ENCODE assay signal across 18 cellular contexts in genomic region chr7:92504563-92504962, GRCh38. TPM values are rescaled to one million over a fixed set of nuclear protein-coding genes. Genes with fewer than 3 reads are reported as not detected.
A peak's percentile ranks its signal among the peaks of the same experiment; 100 is the strongest.
DNase-seq lines count a peak whose midpoint lies in the region; ATAC-seq, FAIRE-seq and TF ChIP-seq lines count a peak whose summit lies in the region.
"Had no signal": no experiment of that assay in that cellular context is flagged by ENCODE, and none has a peak within 500 bp of the region (broad histone marks: within the 10 kb centered on the region; RNA-seq: fewer than 3 reads in every experiment).

No MANE protein-coding gene starts in this region.

- H3K36me3 ChIP-seq in right atrium auricular region (peaks cover 49% of the 10 kb centered on the region), adrenal gland (replicated peaks in 1 of 2) (peaks cover 0 to 42% of the 10 kb centered on the region in 2 donors), HepG2 (replicated peaks in 1 of 2; ENCODE audit: control insufficient read depth in 1 of 2, insufficient read depth in 2 of 2, low read length in 2 of 2) (peaks cover 2 to 7% of the 10 kb centered on the region in 2 experiments; a peak in 3 of 5 replicates), testis (ENCODE audit: low read depth, missing control alignments) (no peaks in the 10 kb centered on the region), left lung (peaks cover 0 to 47% of the 10 kb centered on the region in 2 donors)

- H3K9ac ChIP-seq in HepG2 (ENCODE audit: insufficient read depth, low read depth, low read length) = no peak overlapping the region
- H3K9ac ChIP-seq: BLaER1 had no signal

- H3K27me3 Mint-ChIP-seq in nephron progenitor cell (ENCODE audit: low read depth, poor library complexity) = no peaks in the 10 kb centered on the region
- H3K27me3 Mint-ChIP-seq: CD8-positive, alpha-beta memory T cell had no signal

- TF ChIP-seq CTCF in right atrium auricular region (IDR thresholded peaks at IDR 0.05) = no peak
- no peak for TF ChIP-seq CTCF in adrenal gland (IDR thresholded peaks at IDR 0.05)
- TF ChIP-seq CTCF in HepG2 (CRISPR knock-in tag; IDR thresholded peaks at IDR 0.05) = no peak
- TF ChIP-seq CTCF in testis (IDR thresholded peaks at IDR 0.05) = no peak
- TF ChIP-seq CTCF in nephron progenitor cell (IDR thresholded peaks at IDR 0.05) = no peak
- TF ChIP-seq CTCF in left lung (IDR thresholded peaks at IDR 0.05) = no peak

- no peak overlapping the region for H2AFZ ChIP-seq in HepG2 (ENCODE audit: low read length)

- no peaks in the 10 kb centered on the region for H3K4me1 Mint-ChIP-seq in nephron progenitor cell

- DNase-seq in Right ventricle myocardium superior (no peak), right atrium auricular region (ENCODE audit: low spot score) (no peak), adrenal gland (peak; percentile 53 to 87 (median 81)), HepG2 (ENCODE audit: low spot score) (peak; percentile 49), testis (peak; percentile 83), nephron progenitor cell (no peak), left lung (no peak)
- DNase-seq: AML-193; Caco-2; CD8-positive, alpha-beta memory T cell; DMS53; GF-D8; HCEC 1CT; HFFc6 had no signal

- BruUV-seq in HepG2 (replicated peaks; lab: Mats Ljungman, UMichigan) = no TSS peak

- H3K36me3 Mint-ChIP-seq in nephron progenitor cell (ENCODE audit: low read depth) = peaks cover 48% of the 10 kb centered on the region

- no peaks in the 10 kb centered on the region for H3K79me2 ChIP-seq in HepG2 (ENCODE audit: insufficient read depth, low read length)

- no peak for TF ChIP-seq EP300 in HepG2 (IDR thresholded peaks at IDR 0.05; ENCODE audit: low read depth in 2 of 2, low read length in 2 of 2)
- no peak for TF ChIP-seq EP300 in HepG2 (CRISPR knock-in tag; IDR thresholded peaks at IDR 0.05; ENCODE audit: borderline replicate concordance)

- no peak overlapping the region for H3K27ac ChIP-seq in right atrium auricular region
- peak overlapping the region in 1 of 5 donors; percentile 17 for H3K27ac ChIP-seq in adrenal gland
- no peak overlapping the region for H3K27ac ChIP-seq in HepG2 (ENCODE audit: extremely low read length, insufficient read depth, low read length)
- peak overlapping the region in 1 of 2 donors; percentile 8 for H3K27ac ChIP-seq in testis
- no peak overlapping the region for H3K27ac ChIP-seq in left lung
- H3K27ac ChIP-seq: 22Rv1, BLaER1 had no signal

- H3K9me3 Mint-ChIP-seq in nephron progenitor cell = no peaks in the 10 kb centered on the region
- H3K9me3 Mint-ChIP-seq: CD8-positive, alpha-beta memory T cell; HFFc6 had no signal

- CTCF ChIA-PET in HepG2 (lab: Yijun Ruan, JAX; ENCODE audit: low intra/inter-chr PET ratio, low total read pairs) = no interaction called here

- intact Hi-C loops in Right ventricle myocardium superior (cut with DNase I) = no loop called here
- intact Hi-C loops in adrenal gland (cut with DNase I) = no loop called here
- intact Hi-C loops in HepG2 (cut with micrococcal nuclease; ENCODE audit: unreplicated experiment) = loop anchor here (1.0 kb wide), 1 partner anchor 82 kb away; no protein-coding TSS in a partner anchor
- intact Hi-C loops in testis (cut with DNase I; ENCODE audit: low total_unique reads) = no loop called here
- intact Hi-C loops in left lung (cut with DNase I) = no loop called here

- no peak overlapping the region for H3K27ac Mint-ChIP-seq in nephron progenitor cell
- H3K27ac Mint-ChIP-seq: HFFc6 had no signal

- H3K4me3 Mint-ChIP-seq in nephron progenitor cell = no peak overlapping the region
- H3K4me3 Mint-ChIP-seq: CD8-positive, alpha-beta memory T cell; HFFc6 had no signal

- FAIRE-seq in HepG2 (lab: Jason Lieb, UNC) = peak; percentile 63
- FAIRE-seq: H1, HTR-8/SVneo had no signal

- no peak for TF ChIP-seq RAD21 in HepG2 (CRISPR knock-in tag; IDR thresholded peaks at IDR 0.05)

- no peaks in the 10 kb centered on the region for H3K4me1 ChIP-seq in right atrium auricular region
- H3K4me1 ChIP-seq in adrenal gland (replicated peaks in 1 of 2) = no peaks in the 10 kb centered on the region
- H3K4me1 ChIP-seq in HepG2 (ENCODE audit: insufficient read depth, low read length) = peaks cover 9% of the 10 kb centered on the region
- peaks cover 9% of the 10 kb centered on the region for H3K4me1 ChIP-seq in testis
- H3K4me1 ChIP-seq in left lung = no peaks in the 10 kb centered on the region
- H3K4me1 ChIP-seq: BLaER1, Caco-2 had no signal

- H3K4me2 ChIP-seq in HepG2 (ENCODE audit: low read depth, low read length) = no peak overlapping the region
- H3K4me2 ChIP-seq: BLaER1 had no signal

- H3K9me3 ChIP-seq in right atrium auricular region = no peaks in the 10 kb centered on the region
- no peaks in the 10 kb centered on the region for H3K9me3 ChIP-seq in adrenal gland (replicated peaks in 1 of 3)
- H3K9me3 ChIP-seq in HepG2 (ENCODE audit: low read length) = no peaks in the 10 kb centered on the region
- H3K9me3 ChIP-seq in testis = no peaks in the 10 kb centered on the region
- no peaks in the 10 kb centered on the region for H3K9me3 ChIP-seq in left lung
- H3K9me3 ChIP-seq: BLaER1, Caco-2 had no signal

- H3K4me3 ChIP-seq in right atrium auricular region = no peak overlapping the region
- no peak overlapping the region for H3K4me3 ChIP-seq in adrenal gland
- no peak overlapping the region for H3K4me3 ChIP-seq in HepG2 (replicated peaks in 1 of 3; ENCODE audit: insufficient read depth in 1 of 3, low read depth in 2 of 3, low read length in 3 of 3)
- no peak overlapping the region for H3K4me3 ChIP-seq in testis
- no peak overlapping the region for H3K4me3 ChIP-seq in left lung
- H3K4me3 ChIP-seq: BLaER1 had no signal

- WGBS in adrenal gland, 4 donors = 41 to 59% (median 53%) methylated on average over 3 of the region's 3 CpGs
- WGBS in HepG2 (ENCODE audit: low lambda C conversion rate) = 41% methylated on average over 3 of the region's 3 CpGs
- WGBS in testis, 2 donors = 34 to 39% methylated on average over 3 of the region's 3 CpGs

- in situ Hi-C loops in HepG2 (cut with HindIII; ENCODE audit: extremely low pct_ligation_motif_present, low pct_unique_long_range_greater_than_20kb) = no loop called here

- peak; percentile 43 for ATAC-seq in Right ventricle myocardium superior (ENCODE audit: poor library complexity)
- peak; percentile 100 for ATAC-seq in HepG2
- no peak for ATAC-seq in left lung

- TF ChIP-seq POLR2A in adrenal gland (IDR thresholded peaks at IDR 0.05) (peak in 1 of 2 donors; percentile 19), HepG2 (IDR thresholded peaks at IDR 0.05; ENCODE audit: insufficient read depth in 1 of 2, low read depth in 2 of 2, low read length in 2 of 2) (no peak), testis (IDR thresholded peaks at IDR 0.05) (no peak)

- H3K27me3 ChIP-seq in right atrium auricular region (no peaks in the 10 kb centered on the region), adrenal gland (no peaks in the 10 kb centered on the region), HepG2 (ENCODE audit: control insufficient read depth in 1 of 2, insufficient read depth in 2 of 2, low read length in 2 of 2) (no peaks in the 10 kb centered on the region), testis (no peaks in the 10 kb centered on the region), left lung (no peaks in the 10 kb centered on the region)
- H3K27me3 ChIP-seq: BLaER1 had no signal

- no peaks in the 10 kb centered on the region for H4K20me1 ChIP-seq in HepG2 (ENCODE audit: insufficient read depth, low read length)
- H4K20me1 ChIP-seq: BLaER1 had no signal

- POLR2A ChIA-PET in HepG2 (lab: Yijun Ruan, JAX) = no interaction called here

RNA-seq across cellular contexts. Expression of gene PEX1, which starts 23.8 kb away (rescaled TPM):
- total RNA-seq in Right ventricle myocardium superior = 11.6 TPM
- 10 to 100 TPM; 11.3 to 15.4 TPM for total RNA-seq in right atrium auricular region
- total RNA-seq in adrenal gland = 10 to 100 TPM in 7 of 8 donors, 1 to 10 TPM in 1; 8.8 to 33.2 (median 16.4) TPM
- polyA plus RNA-seq in adrenal gland = 10 to 100 TPM in 2 of 3 donors, 1 to 10 TPM in 1; 7.4 to 21.3 (median 12.6) TPM
- 19.4 and 22.4 TPM in 2 replicates for total RNA-seq in HepG2 (2016; rRNA removed; fragmentation: Illumina TruSeq; extraction: Trizol)
- 4.8 and 6.2 TPM in 2 replicates for total RNA-seq in HepG2 (2016; cell fraction: cytosol; rRNA removed; fragmentation: Illumina TruSeq; extraction: Trizol; ENCODE audit: low read depth)
- 20.0 and 23.9 TPM in 2 replicates for total RNA-seq in HepG2 (2016; cell fraction: insoluble cytoplasmic fraction; rRNA removed; fragmentation: Illumina TruSeq; extraction: Trizol)
- 6.7 and 8.4 TPM in 2 replicates for total RNA-seq in HepG2 (2016; cell fraction: membrane; rRNA removed; fragmentation: Illumina TruSeq; extraction: Trizol)
- 38.5 and 39.3 TPM in 2 replicates for total RNA-seq in HepG2 (2016; cell fraction: nucleus; rRNA removed; fragmentation: Illumina TruSeq; extraction: Trizol)
- 14.4 and 16.6 TPM in 2 replicates for polyA plus RNA-seq in HepG2 (2011; rRNA removed)
- 3.3 and 4.1 TPM in 2 replicates for polyA plus RNA-seq in HepG2 (2011; cell fraction: cytosol; rRNA removed)
- 28.7 and 32.6 TPM in 2 replicates for polyA plus RNA-seq in HepG2 (2011; cell fraction: nucleus; rRNA removed)
- 8.9 and 9.9 TPM in 2 replicates for polyA plus RNA-seq in HepG2 (2012)
- 0.61 and 0.82 TPM in 2 replicates for polyA plus RNA-seq in HepG2 (2016; cell fraction: cytosol; fragmentation: Illumina TruSeq; extraction: Trizol; ENCODE audit: low read depth)
- polyA plus RNA-seq in HepG2 (2016; cell fraction: insoluble cytoplasmic fraction; fragmentation: Illumina TruSeq; extraction: Trizol; ENCODE audit: low read depth) = 12.3 and 14.8 TPM in 2 replicates
- 1.5 and 2.4 TPM in 2 replicates for polyA plus RNA-seq in HepG2 (2016; cell fraction: membrane; fragmentation: Illumina TruSeq; extraction: Trizol; ENCODE audit: low read depth)
- polyA plus RNA-seq in HepG2 (2016; cell fraction: nucleus; fragmentation: Illumina TruSeq; extraction: Trizol; ENCODE audit: insufficient read depth, low read depth) = 55.4 and 56.2 TPM in 2 replicates
- 6.2 and 6.6 TPM in 2 replicates for polyA minus RNA-seq in HepG2 (2011; rRNA and poly(A)+ RNA removed; ENCODE audit: low replicate concordance)
- polyA minus RNA-seq in HepG2 (2011; cell fraction: cytosol; rRNA and poly(A)+ RNA removed) = 5.5 and 6.2 TPM in 2 replicates
- 45.2 and 52.3 TPM in 2 replicates for polyA minus RNA-seq in HepG2 (2011; cell fraction: nucleus; rRNA and poly(A)+ RNA removed)
- total RNA-seq in testis = 10 to 100 TPM; 27.4 to 29.4 TPM
- 20.4 TPM for polyA plus RNA-seq in testis (ENCODE audit: insufficient read depth, low read depth, low replicate concordance)
- total RNA-seq in left lung = 10 to 100 TPM; 12.4 to 12.7 TPM

RNA-seq across cellular contexts. Expression of gene RBM48, which starts 24.0 kb away (rescaled TPM):
- total RNA-seq in Right ventricle myocardium superior = 13.4 TPM
- total RNA-seq in right atrium auricular region = 1 to 10 TPM; 7.3 to 8.9 TPM
- 10 to 100 TPM in 5 of 8 donors, 1 to 10 TPM in 3; 4.4 to 29.0 (median 11.3) TPM for total RNA-seq in adrenal gland
- polyA plus RNA-seq in adrenal gland = 10 to 100 TPM in 1 of 3 donors, 1 to 10 TPM in 2; 6.3 to 18.0 (median 8.5) TPM
- total RNA-seq in HepG2 (2016; rRNA removed; fragmentation: Illumina TruSeq; extraction: Trizol) = 10.1 and 12.2 TPM in 2 replicates
- 3.1 and 4.0 TPM in 2 replicates for total RNA-seq in HepG2 (2016; cell fraction: cytosol; rRNA removed; fragmentation: Illumina TruSeq; extraction: Trizol; ENCODE audit: low read depth)
- total RNA-seq in HepG2 (2016; cell fraction: insoluble cytoplasmic fraction; rRNA removed; fragmentation: Illumina TruSeq; extraction: Trizol) = 11.4 and 13.2 TPM in 2 replicates
- total RNA-seq in HepG2 (2016; cell fraction: membrane; rRNA removed; fragmentation: Illumina TruSeq; extraction: Trizol) = 6.4 and 7.5 TPM in 2 replicates
- 12.6 and 12.9 TPM in 2 replicates for total RNA-seq in HepG2 (2016; cell fraction: nucleus; rRNA removed; fragmentation: Illumina TruSeq; extraction: Trizol)
- polyA plus RNA-seq in HepG2 (2011; rRNA removed) = 6.3 and 7.2 TPM in 2 replicates
- 2.8 and 3.8 TPM in 2 replicates for polyA plus RNA-seq in HepG2 (2011; cell fraction: cytosol; rRNA removed)
- 11.1 and 11.2 TPM in 2 replicates for polyA plus RNA-seq in HepG2 (2011; cell fraction: nucleus; rRNA removed)
- 6.2 and 7.9 TPM in 2 replicates for polyA plus RNA-seq in HepG2 (2012)
- 0.71 and 0.92 TPM in 2 replicates for polyA plus RNA-seq in HepG2 (2016; cell fraction: cytosol; fragmentation: Illumina TruSeq; extraction: Trizol; ENCODE audit: low read depth)
- polyA plus RNA-seq in HepG2 (2016; cell fraction: insoluble cytoplasmic fraction; fragmentation: Illumina TruSeq; extraction: Trizol; ENCODE audit: low read depth) = 10.7 and 11.1 TPM in 2 replicates
- 1.6 and 1.7 TPM in 2 replicates for polyA plus RNA-seq in HepG2 (2016; cell fraction: membrane; fragmentation: Illumina TruSeq; extraction: Trizol; ENCODE audit: low read depth)
- 20.2 and 23.3 TPM in 2 replicates for polyA plus RNA-seq in HepG2 (2016; cell fraction: nucleus; fragmentation: Illumina TruSeq; extraction: Trizol; ENCODE audit: insufficient read depth, low read depth)
- polyA minus RNA-seq in HepG2 (2011; rRNA and poly(A)+ RNA removed; ENCODE audit: low replicate concordance) = 6.3 and 6.8 TPM in 2 replicates
- polyA minus RNA-seq in HepG2 (2011; cell fraction: cytosol; rRNA and poly(A)+ RNA removed) = 2.9 and 3.4 TPM in 2 replicates
- 28.3 and 34.4 TPM in 2 replicates for polyA minus RNA-seq in HepG2 (2011; cell fraction: nucleus; rRNA and poly(A)+ RNA removed)
- total RNA-seq in testis = 10 to 100 TPM; 20.5 to 22.5 TPM
- polyA plus RNA-seq in testis (ENCODE audit: insufficient read depth, low read depth, low replicate concordance) = 20.3 TPM
- total RNA-seq in left lung = 10 to 100 TPM; 10.6 to 11.1 TPM

RNA-seq across cellular contexts. Expression of gene ERVW-1, which starts 26.8 kb away (rescaled TPM):
- total RNA-seq in Right ventricle myocardium superior = not detected
- total RNA-seq in right atrium auricular region = not detected
- total RNA-seq in adrenal gland = not detected
- not detected for polyA plus RNA-seq in adrenal gland
- total RNA-seq in HepG2 (2016; rRNA removed; fragmentation: Illumina TruSeq; extraction: Trizol) = not detected in 2 replicates
- total RNA-seq in HepG2 (2016; cell fraction: cytosol; rRNA removed; fragmentation: Illumina TruSeq; extraction: Trizol; ENCODE audit: low read depth) = not detected in 2 replicates
- not detected in 2 replicates for total RNA-seq in HepG2 (2016; cell fraction: insoluble cytoplasmic fraction; rRNA removed; fragmentation: Illumina TruSeq; extraction: Trizol)
- not detected in 2 replicates for total RNA-seq in HepG2 (2016; cell fraction: membrane; rRNA removed; fragmentation: Illumina TruSeq; extraction: Trizol)
- not detected in 2 replicates for total RNA-seq in HepG2 (2016; cell fraction: nucleus; rRNA removed; fragmentation: Illumina TruSeq; extraction: Trizol)
- polyA plus RNA-seq in HepG2 (2011; rRNA removed) = not detected in 2 replicates
- polyA plus RNA-seq in HepG2 (2011; cell fraction: cytosol; rRNA removed) = not detected in 2 replicates
- 0.05 TPM in 1 of 2 replicates, not detected in the other for polyA plus RNA-seq in HepG2 (2011; cell fraction: nucleus; rRNA removed)
- 0.27 and 0.28 TPM in 2 replicates for polyA plus RNA-seq in HepG2 (2012)
- not detected in 2 replicates for polyA plus RNA-seq in HepG2 (2016; cell fraction: cytosol; fragmentation: Illumina TruSeq; extraction: Trizol; ENCODE audit: low read depth)
- polyA plus RNA-seq in HepG2 (2016; cell fraction: insoluble cytoplasmic fraction; fragmentation: Illumina TruSeq; extraction: Trizol; ENCODE audit: low read depth) = not detected in 2 replicates
- not detected in 2 replicates for polyA plus RNA-seq in HepG2 (2016; cell fraction: membrane; fragmentation: Illumina TruSeq; extraction: Trizol; ENCODE audit: low read depth)
- not detected in 2 replicates for polyA plus RNA-seq in HepG2 (2016; cell fraction: nucleus; fragmentation: Illumina TruSeq; extraction: Trizol; ENCODE audit: insufficient read depth, low read depth)
- not detected in 2 replicates for polyA minus RNA-seq in HepG2 (2011; rRNA and poly(A)+ RNA removed; ENCODE audit: low replicate concordance)
- polyA minus RNA-seq in HepG2 (2011; cell fraction: cytosol; rRNA and poly(A)+ RNA removed) = not detected in 2 replicates
- polyA minus RNA-seq in HepG2 (2011; cell fraction: nucleus; rRNA and poly(A)+ RNA removed) = not detected in 2 replicates
- total RNA-seq in testis = 10 to 100 TPM in 1 of 2 donors, 1 to 10 TPM in 1; 7.5 to 16.5 TPM
- 17.5 TPM for polyA plus RNA-seq in testis (ENCODE audit: insufficient read depth, low read depth, low replicate concordance)
- total RNA-seq in left lung = not detected
- total RNA-seq: Caco-2; CD8-positive, alpha-beta memory T cell; H1; HFFc6 had no signal
- polyA plus RNA-seq: CD8-positive, alpha-beta memory T cell had no signal

RNA-seq across cellular contexts. Expression of gene GATAD1, which starts 57.3 kb away (rescaled TPM):
- total RNA-seq in Right ventricle myocardium superior = 11.2 TPM
- total RNA-seq in right atrium auricular region = 10 to 100 TPM; 12.4 to 15.4 TPM
- 10 to 100 TPM; 25.0 to 88.0 (median 35.1) TPM for total RNA-seq in adrenal gland
- polyA plus RNA-seq in adrenal gland = 10 to 100 TPM; 30.1 to 41.5 (median 33.9) TPM
- 16.2 and 20.6 TPM in 2 replicates for total RNA-seq in HepG2 (2016; rRNA removed; fragmentation: Illumina TruSeq; extraction: Trizol)
- total RNA-seq in HepG2 (2016; cell fraction: cytosol; rRNA removed; fragmentation: Illumina TruSeq; extraction: Trizol; ENCODE audit: low read depth) = 4.8 and 5.2 TPM in 2 replicates
- total RNA-seq in HepG2 (2016; cell fraction: insoluble cytoplasmic fraction; rRNA removed; fragmentation: Illumina TruSeq; extraction: Trizol) = 16.4 and 19.7 TPM in 2 replicates
- 14.5 and 15.8 TPM in 2 replicates for total RNA-seq in HepG2 (2016; cell fraction: membrane; rRNA removed; fragmentation: Illumina TruSeq; extraction: Trizol)
- 23.8 and 26.1 TPM in 2 replicates for total RNA-seq in HepG2 (2016; cell fraction: nucleus; rRNA removed; fragmentation: Illumina TruSeq; extraction: Trizol)
- polyA plus RNA-seq in HepG2 (2011; rRNA removed) = 36.3 and 42.1 TPM in 2 replicates
- polyA plus RNA-seq in HepG2 (2011; cell fraction: cytosol; rRNA removed) = 16.2 and 22.4 TPM in 2 replicates
- 23.9 and 33.1 TPM in 2 replicates for polyA plus RNA-seq in HepG2 (2011; cell fraction: nucleus; rRNA removed)
- 23.9 and 25.0 TPM in 2 replicates for polyA plus RNA-seq in HepG2 (2012)
- 4.0 and 4.5 TPM in 2 replicates for polyA plus RNA-seq in HepG2 (2016; cell fraction: cytosol; fragmentation: Illumina TruSeq; extraction: Trizol; ENCODE audit: low read depth)
- polyA plus RNA-seq in HepG2 (2016; cell fraction: insoluble cytoplasmic fraction; fragmentation: Illumina TruSeq; extraction: Trizol; ENCODE audit: low read depth) = 21.6 and 22.3 TPM in 2 replicates
- 9.4 and 11.1 TPM in 2 replicates for polyA plus RNA-seq in HepG2 (2016; cell fraction: membrane; fragmentation: Illumina TruSeq; extraction: Trizol; ENCODE audit: low read depth)
- polyA plus RNA-seq in HepG2 (2016; cell fraction: nucleus; fragmentation: Illumina TruSeq; extraction: Trizol; ENCODE audit: insufficient read depth, low read depth) = 46.3 and 50.1 TPM in 2 replicates
- polyA minus RNA-seq in HepG2 (2011; rRNA and poly(A)+ RNA removed; ENCODE audit: low replicate concordance) = 19.0 and 26.5 TPM in 2 replicates
- polyA minus RNA-seq in HepG2 (2011; cell fraction: cytosol; rRNA and poly(A)+ RNA removed) = 11.0 and 14.0 TPM in 2 replicates
- polyA minus RNA-seq in HepG2 (2011; cell fraction: nucleus; rRNA and poly(A)+ RNA removed) = 64.0 and 72.0 TPM in 2 replicates
- 10 to 100 TPM; 65.5 to 71.7 TPM for total RNA-seq in testis
- 22.7 TPM for polyA plus RNA-seq in testis (ENCODE audit: insufficient read depth, low read depth, low replicate concordance)
- 10 to 100 TPM; 28.4 to 29.5 TPM for total RNA-seq in left lung

Comparison
In these comparisons a context has a peak if more than half of its experiments do, and no peak if none do; other contexts are left out.
1. DNase-seq: peak in adrenal gland (7 of 7), HepG2 (single experiment) and testis (single experiment); none in Right ventricle myocardium superior (single experiment), right atrium auricular region (single experiment), nephron progenitor cell (single experiment) and left lung (0 of 2).